In genomic region chr9:129752915-129753724, GRCh38 we compare ENCODE assay signal across 9 cellular contexts. TPM values are rescaled to one million over a fixed set of nuclear protein-coding genes. Genes with fewer than 3 reads are reported as not detected.
DNase-seq lines count a peak whose midpoint lies in the region; ATAC-seq and TF ChIP-seq lines count a peak whose summit lies in the region.
"Had no signal": no experiment of that assay in that cellular context is flagged by ENCODE, and none has a peak within 500 bp of the region (broad histone marks: within the 10 kb centered on the region; RNA-seq: fewer than 3 reads in every experiment).

A gene with protein sequence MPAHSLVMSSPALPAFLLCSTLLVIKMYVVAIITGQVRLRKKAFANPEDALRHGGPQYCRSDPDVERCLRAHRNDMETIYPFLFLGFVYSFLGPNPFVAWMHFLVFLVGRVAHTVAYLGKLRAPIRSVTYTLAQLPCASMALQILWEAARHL (minus strand): TSS chr9:129753042. CDS start chr9:129753012, 30 bp downstream.

- peak within 1 kb of the TSS; percentile 4 for H4K12ac ChIP-seq in trophoblast cell (ENCODE audit: low read depth, low read length)

- TF ChIP-seq CTCF in PC-9 (conservative IDR thresholded peaks at IDR 0.05) (no peak), upper lobe of left lung (IDR thresholded peaks at IDR 0.05) (no peak)

- H3K4me1 ChIP-seq in PC-9 (replicated peaks; ENCODE audit: insufficient read depth) (peaks cover 61% of the 10 kb centered on the region), trophoblast cell (ENCODE audit: control insufficient read depth in 1 of 2, insufficient read depth in 2 of 2, low read length in 2 of 2) (peaks cover 21 to 45% of the 10 kb centered on the region in 2 experiments), upper lobe of left lung (peaks cover 16 to 27% (median 24%) of the 10 kb centered on the region in 4 donors)

- POLR2A ChIA-PET in PC-9 (lab: Charles Lee; ENCODE audit: unreplicated experiment) = interaction anchor here (0.6 to 1.1 kb wide), 5 partner anchors 9 to 260 kb away, joined by 3 to 9 read pairs (median 7); no protein-coding TSS in a partner anchor

- TF ChIP-seq POLR2A in upper lobe of left lung (IDR thresholded peaks at IDR 0.05) = peak in 1 of 4 donors; percentile 38

- no CpG with 5 or more reads among the region's 22 CpGs for WGBS in trophoblast cell (ENCODE audit: extremely low coverage, insufficient coverage, insufficient read length)
- whole genome bisulfite sequencing in upper lobe of left lung, 2 donors = 21 to 37% methylated on average over 10 to 22 of the region's 22 CpGs

- H3K9me3 ChIP-seq in PC-9 (ENCODE audit: insufficient read depth, low read depth) (no peaks in the 10 kb centered on the region), trophoblast cell (ENCODE audit: insufficient read depth, low read depth, low read length) (no peaks in the 10 kb centered on the region), upper lobe of left lung (no peaks in the 10 kb centered on the region)

- no peak within 1 kb of the TSS for H3K4me3 Mint-ChIP-seq in activated naive CD4-positive, alpha-beta T cell treated with anti-CD3 and anti-CD28 coated beads, Interleukin-2, amount 10 ng/mL, durations not matched to agents 7 days and 5 days

- no peak within 1 kb of the TSS for H3K4ac ChIP-seq in trophoblast cell (ENCODE audit: low read depth, low read length)

- H3K27me3 ChIP-seq in PC-9 (ENCODE audit: insufficient read depth, low read depth) = no peaks in the 10 kb centered on the region
- no peaks in the 10 kb centered on the region for H3K27me3 ChIP-seq in trophoblast cell (ENCODE audit: insufficient read depth, low read length)
- H3K27me3 ChIP-seq in upper lobe of left lung = no peaks in the 10 kb centered on the region

- H4K20me1 ChIP-seq in PC-9 (ENCODE audit: insufficient read depth) = 0 out of 2 replicates have a peak, but pooled peaks cover 4% of the 10 kb centered on the region

- H3K4me3 ChIP-seq in PC-9 (peak within 1 kb of the TSS; percentile 85), trophoblast cell (ENCODE audit: low read depth, low read length) (no peak within 1 kb of the TSS), upper lobe of left lung (peak within 1 kb of the TSS in 3 of 4 donors; percentile 6 to 40 (median 19))

- DNase-seq in NCI-H1417 (lab: John Stamatoyannopoulos, UW) = peak in 2 of 3 experiments; percentile 55 to 76
- no peak for DNase-seq in NCI-H1417 treated with DMSO at 0.1 percent for 48 hours (lab: John Stamatoyannopoulos, UW)
- DNase-seq in PC-9 = peak; percentile 84 to 94
- DNase-seq in activated naive CD4-positive, alpha-beta T cell treated with anti-CD3 and anti-CD28 coated beads, Interleukin-2, amount 10 ng/mL, durations not matched to agents 7 days and 5 days = peak; percentile 71
- DNase-seq in glomerular visceral epithelial cell (ENCODE audit: extremely low spot score) = peak; percentile 84
- peak; percentile 89 to 91 for DNase-seq in trophoblast cell
- DNase-seq in upper lobe of left lung = peak; percentile 72 to 94
- DNase-seq in NCI-H2029 (lab: John Stamatoyannopoulos, UW) = no peak

- H3K4me2 ChIP-seq in PC-9 = peak within 1 kb of the TSS; percentile 90
- peak within 1 kb of the TSS; percentile 32 for H3K4me2 ChIP-seq in trophoblast cell (ENCODE audit: low read length)

- CTCF ChIA-PET in PC-9 (lab: Charles Lee) = no interaction called here
- CTCF ChIA-PET in activated naive CD4-positive, alpha-beta T cell treated with anti-CD3 and anti-CD28 coated beads, Interleukin-2, amount 10 ng/mL, durations not matched to agents 7 days and 5 days (lab: Charles Lee) = no interaction called here

- H3K27ac ChIP-seq in PC-9 (peak within 1 kb of the TSS; percentile 94), trophoblast cell (ENCODE audit: low read depth, low read length) (no peak within 1 kb of the TSS), upper lobe of left lung (peak within 1 kb of the TSS in 2 of 4 donors; percentile 30)
- H3K27ac ChIP-seq: C4-2B had no signal

- no peak within 1 kb of the TSS for H3K23ac ChIP-seq in trophoblast cell (ENCODE audit: low read length)

- peak within 1 kb of the TSS; percentile 27 for H3K18ac ChIP-seq in trophoblast cell (ENCODE audit: low read length)

- H3K9ac ChIP-seq in trophoblast cell (ENCODE audit: low read length) = no peak within 1 kb of the TSS

- peaks cover 47% of the 10 kb centered on the region for H3F3A ChIP-seq in PC-9 (ENCODE audit: insufficient read depth, low read depth)

- H3K14ac ChIP-seq in trophoblast cell (ENCODE audit: low read length) = peak within 1 kb of the TSS; percentile 66

- peaks cover 62% of the 10 kb centered on the region for H3K27me3 Mint-ChIP-seq in activated naive CD4-positive, alpha-beta T cell treated with anti-CD3 and anti-CD28 coated beads, Interleukin-2, amount 10 ng/mL, durations not matched to agents 7 days and 5 days

- H4K8ac ChIP-seq in trophoblast cell (ENCODE audit: low read depth, low read length) = peak within 1 kb of the TSS; percentile 14

- H4K91ac ChIP-seq in trophoblast cell (ENCODE audit: low read depth, low read length) = peak within 1 kb of the TSS; percentile 51

- peak within 1 kb of the TSS; percentile 14 for H2BK5ac ChIP-seq in trophoblast cell (ENCODE audit: low read depth, low read length, poor library complexity)

- no peaks in the 10 kb centered on the region for H3K9me3 Mint-ChIP-seq in activated naive CD4-positive, alpha-beta T cell treated with anti-CD3 and anti-CD28 coated beads, Interleukin-2, amount 10 ng/mL, durations not matched to agents 7 days and 5 days

- H3K36me3 Mint-ChIP-seq in activated naive CD4-positive, alpha-beta T cell treated with anti-CD3 and anti-CD28 coated beads, Interleukin-2, amount 10 ng/mL, durations not matched to agents 7 days and 5 days = no peaks in the 10 kb centered on the region

- peaks cover 28% of the 10 kb centered on the region for H3K79me1 ChIP-seq in trophoblast cell (ENCODE audit: low read length)

- no peaks in the 10 kb centered on the region for H3K9me2 ChIP-seq in PC-9 (ENCODE audit: insufficient read depth)

- H3K27ac Mint-ChIP-seq in activated naive CD4-positive, alpha-beta T cell treated with anti-CD3 and anti-CD28 coated beads, Interleukin-2, amount 10 ng/mL, durations not matched to agents 7 days and 5 days = no peak within 1 kb of the TSS

- peaks cover 28% of the 10 kb centered on the region for H3K4me1 Mint-ChIP-seq in activated naive CD4-positive, alpha-beta T cell treated with anti-CD3 and anti-CD28 coated beads, Interleukin-2, amount 10 ng/mL, durations not matched to agents 7 days and 5 days

- intact Hi-C loops in PC-9 (cut with micrococcal nuclease; ENCODE audit: unreplicated experiment) = loop anchor here (10.0 kb wide), 1 partner anchor 268 kb away; no protein-coding TSS in a partner anchor

- peak within 1 kb of the TSS; percentile 58 for H2BK12ac ChIP-seq in trophoblast cell (ENCODE audit: low read length)

- TSS peak; percentile 29 for BruUV-seq in PC-9 (replicated peaks; lab: Mats Ljungman, UMichigan)

- peak within 1 kb of the TSS; percentile 40 for H2BK120ac ChIP-seq in trophoblast cell (ENCODE audit: insufficient read depth, low read length, poor library complexity)

- H3K79me2 ChIP-seq in PC-9 (ENCODE audit: low read depth) (peaks cover 42% of the 10 kb centered on the region), trophoblast cell (ENCODE audit: control insufficient read depth, insufficient read depth, low read length, poor library complexity) (peaks cover 2% of the 10 kb centered on the region)

- peaks cover 15% of the 10 kb centered on the region; the same call in 1 of the 2 replicates for H3K36me3 ChIP-seq in PC-9 (ENCODE audit: low read depth)
- H3K36me3 ChIP-seq in trophoblast cell (ENCODE audit: control insufficient read depth in 1 of 2, insufficient read depth in 2 of 2, low read length in 2 of 2) = no peaks in the 10 kb centered on the region
- no peaks in the 10 kb centered on the region for H3K36me3 ChIP-seq in upper lobe of left lung

- no peak for TF ChIP-seq EP300 in upper lobe of left lung (IDR thresholded peaks at IDR 0.05)

- peak within 1 kb of the TSS; percentile 30 for H2AK5ac ChIP-seq in trophoblast cell (ENCODE audit: low read length)

- peak; percentile 86 to 96 for ATAC-seq in upper lobe of left lung (ENCODE audit: low FRiP score in 2 of 2)

- no peak within 1 kb of the TSS for H2AFZ ChIP-seq in PC-9
- no peak within 1 kb of the TSS for H2AFZ ChIP-seq in trophoblast cell (ENCODE audit: insufficient read depth, low read length, poor library complexity)

RNA-seq across cellular contexts. Expression of the gene that starts here (rescaled TPM):
- total RNA-seq in PC-9 (2021) = 116 and 119 TPM in 2 replicates
- polyA plus RNA-seq in trophoblast cell (2013) = 68.3 and 70.0 TPM in 2 replicates
- 1 to 10 TPM in 5 of 6 donors, under 1 TPM in 1; 0.76 to 4.2 (median 2.5) TPM for total RNA-seq in upper lobe of left lung

Comparison
In these comparisons a context has a peak if more than half of its experiments do, and no peak if none do; other contexts are left out.
1. RNA of the gene that starts here (total RNA-seq): 116 to 119 TPM in PC-9; 0.76 to 4.2 TPM in upper lobe of left lung; every median in the first group is over 10 times any median in the second.
2. DNase-seq: peak in NCI-H1417 (2 of 3), PC-9 (2 of 2), activated naive CD4-positive, alpha-beta T cell treated with anti-CD3 and anti-CD28 coated beads, Interleukin-2, amount 10 ng/mL, durations not matched to agents 7 days and 5 days (single experiment), glomerular visceral epithelial cell (single experiment), trophoblast cell (2 of 2) and upper lobe of left lung (2 of 2); none in NCI-H1417 treated with DMSO at 0.1 percent for 48 hours (single experiment) and NCI-H2029 (single experiment).